Comparison of ENCODE assay signal across 8 cellular contexts in the genomic region with DNA sequence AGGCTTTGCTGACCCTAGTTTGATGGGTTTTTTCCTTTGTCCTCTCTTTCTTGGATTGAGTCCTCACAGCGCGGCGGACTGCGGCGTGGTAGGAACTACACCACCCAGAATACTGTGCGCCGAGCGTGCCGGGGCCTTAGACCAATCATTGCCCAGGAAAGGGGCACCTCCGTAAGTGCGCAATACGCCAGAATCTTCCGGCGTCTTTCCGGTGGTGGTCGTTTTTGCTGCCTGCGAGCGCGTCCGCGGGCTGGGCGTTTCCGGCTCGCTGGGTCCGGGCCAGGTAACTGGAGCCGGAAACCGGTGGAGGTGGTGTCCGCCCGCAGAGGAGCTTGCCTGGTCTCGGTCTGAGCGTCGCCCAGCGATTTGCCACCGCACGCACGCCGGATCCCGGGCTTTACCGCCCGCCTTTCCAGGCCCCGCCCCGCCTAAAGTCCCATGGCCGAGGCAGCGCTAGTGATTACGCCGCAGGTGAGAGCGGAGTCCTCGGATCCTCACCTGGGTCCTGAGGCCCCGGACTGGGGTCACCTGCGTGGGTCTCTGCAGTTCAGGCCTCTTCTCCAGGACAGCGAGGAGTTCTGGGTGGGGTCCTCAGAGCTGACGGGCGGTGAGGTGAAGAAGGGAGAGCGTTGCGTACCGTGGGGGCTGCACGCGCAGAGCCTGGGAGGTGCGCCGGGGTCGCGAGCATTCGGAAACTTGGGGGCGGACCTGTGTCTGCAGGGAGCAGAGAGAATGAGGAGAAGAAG. TPM values are rescaled to one million over a fixed set of nuclear protein-coding genes. Genes with fewer than 3 reads are reported as not detected.
A peak's percentile ranks its signal among the peaks of the same experiment; 100 is the strongest.
DNase-seq lines count a peak whose midpoint lies in the region; ATAC-seq, FAIRE-seq and TF ChIP-seq lines count a peak whose summit lies in the region.

TSS of gene ZNF549 (plus strand) at position 221 of the 746 bp plus-strand sequence. CDS start at position 439, 218 bp downstream.

- H3K9ac ChIP-seq in keratinocyte (ENCODE audit: control insufficient read depth, extremely low read depth, insufficient read depth, low read length) = peak within 1 kb of the TSS; percentile 78

- no peaks in the 10 kb centered on the region for H3K9me1 ChIP-seq in keratinocyte (ENCODE audit: control insufficient read depth, extremely low read depth, insufficient read depth, low read length)

- no peak for TF ChIP-seq RAD21 in A549 (conservative IDR thresholded peaks at IDR 0.05 in 1 of 2, IDR thresholded peaks at IDR 0.05 in 1 of 2)

- peaks cover 24% of the 10 kb centered on the region for H3K79me2 ChIP-seq in keratinocyte (ENCODE audit: control insufficient read depth, insufficient read depth, low read length)

- no peak for TF ChIP-seq EP300 in A549 (IDR thresholded peaks at IDR 0.05)

- ATAC-seq in A549 (peak; percentile 100), GM18858 (IDR thresholded peaks at IDR 0.05; ENCODE audit: unreplicated experiment) (peak; percentile 89), HG03066 (IDR thresholded peaks at IDR 0.05; ENCODE audit: low read depth, unreplicated experiment) (peak; percentile 99)

- peak within 1 kb of the TSS; percentile 74 for H3K4me3 ChIP-seq in A549
- peak within 1 kb of the TSS; percentile 83 to 96 (median 90) for H3K4me3 ChIP-seq in keratinocyte (ENCODE audit: control insufficient read depth in 2 of 3, extremely low read depth in 1 of 3, insufficient read depth in 2 of 3, low read depth in 1 of 3, low read length in 3 of 3)

- dilution Hi-C loops in keratinocyte (cut with MboI; ENCODE audit: extremely low pct_ligation_motif_present, low sequenced_read_pairs) = no loop called here

- no peaks in the 10 kb centered on the region for H3K4me1 ChIP-seq in A549
- peaks cover 3% of the 10 kb centered on the region for H3K4me1 ChIP-seq in keratinocyte (ENCODE audit: control insufficient read depth, extremely low read depth, insufficient read depth, low read length)

- WGBS in A549 (ENCODE audit: missing lambda C conversion rate) = 50% methylated on average over 33 of the region's 64 CpGs

- TF ChIP-seq CTCF in A549 (IDR thresholded peaks at IDR 0.05) (no peak), keratinocyte (optimal IDR thresholded peaks at IDR 0.05 in 1 of 3, IDR thresholded peaks at IDR 0.05 in 1 of 3, conservative IDR thresholded peaks at IDR 0.05 in 1 of 3; ENCODE audit: extremely low read depth in 1 of 3, insufficient read depth in 2 of 3, low read length in 3 of 3) (no peak)

- FAIRE-seq in A549 (lab: Jason Lieb, UNC) (no peak), keratinocyte (lab: Jason Lieb, UNC) (peak; percentile 72)

- POLR2A ChIA-PET in A549 (lab: Yijun Ruan, JAX) = no interaction called here

- CTCF ChIA-PET in A549 (lab: Yijun Ruan, JAX) = no interaction called here

- peak within 1 kb of the TSS; percentile 63 to 79 for H3K27ac ChIP-seq in A549
- H3K27ac ChIP-seq in keratinocyte (ENCODE audit: control insufficient read depth, insufficient read depth, low read length) = peak within 1 kb of the TSS; percentile 52

- H3K27me3 ChIP-seq in keratinocyte (ENCODE audit: control insufficient read depth, extremely low read depth, insufficient read depth, low read length) = no peaks in the 10 kb centered on the region

- H3K36me3 ChIP-seq in keratinocyte (ENCODE audit: control insufficient read depth in 2 of 2, extremely low read depth in 1 of 2, insufficient read depth in 2 of 2, low read length in 2 of 2) = peaks cover under 1 to 5% of the 10 kb centered on the region in 2 experiments

- DNase-seq in A549 (ENCODE audit: low read depth in 1 of 2, low spot score in 1 of 2) (peak; percentile 84 to 93), NCI-H2196 (lab: John Stamatoyannopoulos, UW; ENCODE audit: unreplicated experiment) (peak; percentile 94), cerebellar cortex (ENCODE audit: low spot score) (peak; percentile 96), keratinocyte (ENCODE audit: low read depth, low spot score) (peak; percentile 36)
- peak; percentile 80 for DNase-seq in activated CD4-positive, CD25-positive, alpha-beta regulatory T cell treated with anti-CD3 and anti-CD28 coated beads, Interleukin-2, amount 50 U/mL, for 16 hours (ENCODE audit: low read depth, low spot score)
- peak; percentile 79 for DNase-seq in stimulated activated CD4-positive, alpha-beta T cell treated with anti-CD3 and anti-CD28 coated beads, Interleukin-12 subunit alpha, Interleukin-12 subunit beta, amount 100 ng/mL, for 4 hours

- H3K4me2 ChIP-seq in A549 (peak within 1 kb of the TSS; percentile 69), keratinocyte (ENCODE audit: control insufficient read depth, extremely low read depth, insufficient read depth, low read depth, low read length) (peak within 1 kb of the TSS; percentile 90)

- peaks cover 88% of the 10 kb centered on the region for H3K9me3 ChIP-seq in A549
- peaks cover 2% of the 10 kb centered on the region for H3K9me3 ChIP-seq in keratinocyte (ENCODE audit: control insufficient read depth, low read depth, low read length)

- peak within 1 kb of the TSS; percentile 93 for H2AFZ ChIP-seq in keratinocyte (ENCODE audit: control insufficient read depth, low read length)

- H4K20me1 ChIP-seq in keratinocyte (ENCODE audit: control insufficient read depth, extremely low read depth, insufficient read depth, low read length) = no peaks in the 10 kb centered on the region

- no peak for TF ChIP-seq POLR2A in A549 (IDR thresholded peaks at IDR 0.05; ENCODE audit: low read length)

TF ChIP-seq in A549, 52 proteins besides CTCF, POLR2A, EP300 and RAD21 (continues in another document):
- TF ChIP-seq PBX3 (IDR thresholded peaks at IDR 0.05) (no peak), HOXB13 (CRISPR knock-in tag; IDR thresholded peaks at IDR 0.05; ENCODE audit: low read depth) (no peak), JUN (IDR thresholded peaks at IDR 0.05) (peak in 1 of 2 experiments; percentile 30; a peak in 1 of 5 replicates), HEYL (CRISPR knock-in tag; IDR thresholded peaks at IDR 0.05) (no peak), JUNB (IDR thresholded peaks at IDR 0.05) (no peak), HOXA7 (CRISPR knock-in tag; IDR thresholded peaks at IDR 0.05) (no peak), FOXS1 (CRISPR knock-in tag; IDR thresholded peaks at IDR 0.05) (no peak), PHF8 (IDR thresholded peaks at IDR 0.05; ENCODE audit: borderline replicate concordance, low read depth) (peak; percentile 61; the same call in 1 of the 2 replicates), ESRRA (IDR thresholded peaks at IDR 0.05; ENCODE audit: borderline replicate concordance, low read length) (no peak), CHD4 (IDR thresholded peaks at IDR 0.05; ENCODE audit: borderline replicate concordance) (no peak), KDM5A (IDR thresholded peaks at IDR 0.05) (no peak), NFE2L2 (conservative IDR thresholded peaks at IDR 0.05; ENCODE audit: low read length) (no peak), EHMT2 (IDR thresholded peaks at IDR 0.05; ENCODE audit: low read depth) (no peak)
- TF ChIP-seq, protein P1, sequence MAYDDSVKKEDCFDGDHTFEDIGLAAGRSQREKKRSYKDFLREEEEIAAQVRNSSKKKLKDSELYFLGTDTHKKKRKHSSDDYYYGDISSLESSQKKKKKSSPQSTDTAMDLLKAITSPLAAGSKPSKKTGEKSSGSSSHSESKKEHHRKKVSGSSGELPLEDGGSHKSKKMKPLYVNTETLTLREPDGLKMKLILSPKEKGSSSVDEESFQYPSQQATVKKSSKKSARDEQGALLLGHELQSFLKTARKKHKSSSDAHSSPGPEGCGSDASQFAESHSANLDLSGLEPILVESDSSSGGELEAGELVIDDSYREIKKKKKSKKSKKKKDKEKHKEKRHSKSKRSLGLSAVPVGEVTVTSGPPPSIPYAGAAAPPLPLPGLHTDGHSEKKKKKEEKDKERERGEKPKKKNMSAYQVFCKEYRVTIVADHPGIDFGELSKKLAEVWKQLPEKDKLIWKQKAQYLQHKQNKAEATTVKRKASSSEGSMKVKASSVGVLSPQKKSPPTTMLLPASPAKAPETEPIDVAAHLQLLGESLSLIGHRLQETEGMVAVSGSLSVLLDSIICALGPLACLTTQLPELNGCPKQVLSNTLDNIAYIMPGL (CRISPR knock-in tag; IDR thresholded peaks at IDR 0.05; ENCODE audit: borderline replicate concordance) = no peak
- TF ChIP-seq, protein P2, sequence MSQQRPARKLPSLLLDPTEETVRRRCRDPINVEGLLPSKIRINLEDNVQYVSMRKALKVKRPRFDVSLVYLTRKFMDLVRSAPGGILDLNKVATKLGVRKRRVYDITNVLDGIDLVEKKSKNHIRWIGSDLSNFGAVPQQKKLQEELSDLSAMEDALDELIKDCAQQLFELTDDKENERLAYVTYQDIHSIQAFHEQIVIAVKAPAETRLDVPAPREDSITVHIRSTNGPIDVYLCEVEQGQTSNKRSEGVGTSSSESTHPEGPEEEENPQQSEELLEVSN (IDR thresholded peaks at IDR 0.05; ENCODE audit: borderline replicate concordance, low read depth) = peak; percentile 88

RNA-seq across cellular contexts. Expression of gene ZNF549, which starts in this region (rescaled TPM):
- polyA plus RNA-seq in A549 (2011; rRNA removed) (3.7 and 3.9 TPM in 2 replicates), A549 (2017; fragmentation: RNase III; extraction: RNeasy Plus Mini Kit Qiagen cat#74134 plus additional on column Dnase treatment) (1.7 to 1.8 TPM (median 1.8 TPM) in 3 replicates), keratinocyte (5.6 to 7.7 TPM (median 6.3 TPM) in 3 replicates)
- polyA plus RNA-seq in A549 (2012; cell fraction: cytosol; rRNA removed) = 0.75 and 0.88 TPM in 2 replicates
- polyA plus RNA-seq in A549 (2012; cell fraction: nucleus; rRNA removed) = 0.86 TPM in 2 replicates
- 3.6 and 4.3 TPM in 2 replicates for polyA minus RNA-seq in A549 (2011; rRNA and poly(A)+ RNA removed)
- 1.8 TPM for polyA plus RNA-seq in keratinocyte (2011; ENCODE audit: low read depth)
- 2.9 and 5.5 TPM in 2 replicates for polyA plus RNA-seq in keratinocyte (2011; cell fraction: cytosol; rRNA removed)
- polyA plus RNA-seq in keratinocyte (2011; cell fraction: nucleus; rRNA removed) = 14.3 and 15.5 TPM in 2 replicates
- 3.5 and 3.9 TPM in 2 replicates for polyA plus RNA-seq in keratinocyte (2012; ENCODE audit: low replicate concordance)
- polyA minus RNA-seq in keratinocyte = 3.3 to 9.5 TPM (median 8.1 TPM) in 3 replicates
- polyA minus RNA-seq in keratinocyte (2011; cell fraction: cytosol; rRNA and poly(A)+ RNA removed) = 3.3 TPM
- 10.4 and 17.1 TPM in 2 replicates for polyA minus RNA-seq in keratinocyte (2011; cell fraction: nucleus; rRNA and poly(A)+ RNA removed)

Comparison
In these comparisons a context has a peak if more than half of its experiments do, and no peak if none do; other contexts are left out.
1. Peak in every context shown above with its lines: DNase-seq, ATAC-seq, H3K4me3 ChIP-seq and H3K27ac ChIP-seq.
2. DNase-seq: peak in every context shown above with its lines; median percentile 96 in cerebellar cortex; 94 in NCI-H2196; 88 in A549; 80 in activated CD4-positive, CD25-positive, alpha-beta regulatory T cell treated with anti-CD3 and anti-CD28 coated beads, Interleukin-2, amount 50 U/mL, for 16 hours; 79 in stimulated activated CD4-positive, alpha-beta T cell treated with anti-CD3 and anti-CD28 coated beads, Interleukin-12 subunit alpha, Interleukin-12 subunit beta, amount 100 ng/mL, for 4 hours; 36 in keratinocyte.